ENCODE assay signal across 21 cellular contexts in genomic region chr7:57210871-57211270, GRCh38.
DNase-seq lines count a peak whose midpoint lies in the region; ATAC-seq and TF ChIP-seq lines count a peak whose summit lies in the region.
"Had no signal": no experiment of that assay in that cellular context is flagged by ENCODE, and none has a peak within 500 bp of the region (broad histone marks: within the 10 kb centered on the region; RNA-seq: fewer than 3 reads in every experiment).

No MANE protein-coding gene starts in this region.

- H3K27ac Mint-ChIP-seq in natural killer cell = no peak overlapping the region
- H3K27ac Mint-ChIP-seq: B cell; CD4-positive, alpha-beta T cell; CD8-positive, alpha-beta T cell had no signal

- H3K4me3 ChIP-seq in lower lobe of right lung = no peak overlapping the region
- no peak overlapping the region for H3K4me3 ChIP-seq in spleen
- H3K4me3 ChIP-seq: BLaER1 treated with 17β-estradiol and CSF1 and Interleukin-3, amounts not matched to agents 10 nM and 100 nM; GM12878 had no signal

- intact Hi-C loops in lower lobe of right lung (cut with DNase I) = no loop called here
- intact Hi-C loops in posterior vena cava (cut with DNase I) = no loop called here
- intact Hi-C loops in spleen (cut with DNase I; ENCODE audit: low total_unique reads) = no loop called here
- intact Hi-C loops in natural killer cell (cut with micrococcal nuclease) = no loop called here

- DNase-seq in lower lobe of right lung (peak; percentile 14), posterior vena cava (ENCODE audit: low spot score) (peak; percentile 32), spleen (peak; percentile 27), natural killer cell (no peak), cortex of kidney (lab: John Stamatoyannopoulos, UW) (no peak)
- DNase-seq: 8988T; AML-193; Caco-2; Calu3; CD4-positive, alpha-beta T cell; CD8-positive, alpha-beta T cell; DMS79; DND-41; EL; GDM1 had no signal

- no peak for TF ChIP-seq CTCF in lower lobe of right lung (IDR thresholded peaks at IDR 0.05)
- TF ChIP-seq CTCF in spleen (IDR thresholded peaks at IDR 0.05 in 8 of 11, conservative IDR thresholded peaks at IDR 0.05 in 3 of 11) = no peak
- TF ChIP-seq CTCF in natural killer cell (IDR thresholded peaks at IDR 0.05) = no peak

- WGBS in spleen, 5 donors = 49 to 67% (median 66%) methylated on average over 4 to 5 of the region's 5 CpGs

- H3K27ac ChIP-seq in lower lobe of right lung (no peak overlapping the region), spleen (no peak overlapping the region)
- H3K27ac ChIP-seq: BLaER1 treated with 17β-estradiol and CSF1 and Interleukin-3, amounts not matched to agents 10 nM and 100 nM; C4-2B had no signal

- H3K27me3 Mint-ChIP-seq in natural killer cell (ENCODE audit: low read depth in 2 of 2) = no peaks in the 10 kb centered on the region
- H3K27me3 Mint-ChIP-seq: B cell; CD4-positive, alpha-beta T cell had no signal

- H3K9me3 Mint-ChIP-seq in natural killer cell = peaks cover 17 to 34% of the 10 kb centered on the region in 2 donors

- H3K4me1 ChIP-seq in lower lobe of right lung (no peaks in the 10 kb centered on the region), spleen (no peaks in the 10 kb centered on the region)
- H3K4me1 ChIP-seq: BLaER1 treated with 17β-estradiol and CSF1 and Interleukin-3, amounts not matched to agents 10 nM and 100 nM; Caco-2 had no signal

- H3K36me3 ChIP-seq in lower lobe of right lung (no peaks in the 10 kb centered on the region), spleen (no peaks in the 10 kb centered on the region)
- H3K36me3 ChIP-seq: BLaER1 treated with 17β-estradiol and CSF1 and Interleukin-3, amounts not matched to agents 10 nM and 100 nM had no signal

- no peak for TF ChIP-seq POLR2A in spleen (IDR thresholded peaks at IDR 0.05)

- no peaks in the 10 kb centered on the region for H3K4me1 Mint-ChIP-seq in natural killer cell
- H3K4me1 Mint-ChIP-seq: B cell had no signal

- ATAC-seq in lower lobe of right lung (no peak), natural killer cell (no peak), GM19324 (IDR thresholded peaks at IDR 0.05; ENCODE audit: low FRiP score, unreplicated experiment) (no peak), HG03432 (IDR thresholded peaks at IDR 0.05; ENCODE audit: unreplicated experiment) (no peak)
- ATAC-seq: CD8-positive, alpha-beta T cell; GM12878 had no signal

- H3K4me3 Mint-ChIP-seq in natural killer cell = no peak overlapping the region
- H3K4me3 Mint-ChIP-seq: B cell; CD4-positive, alpha-beta T cell; CD8-positive, alpha-beta T cell had no signal

- H3K36me3 Mint-ChIP-seq in natural killer cell = peaks cover 17% of the 10 kb centered on the region
- H3K36me3 Mint-ChIP-seq: CD8-positive, alpha-beta T cell had no signal

- H3K27me3 ChIP-seq in lower lobe of right lung (ENCODE audit: low read depth) (no peaks in the 10 kb centered on the region), spleen (replicated peaks in 1 of 7) (no peaks in the 10 kb centered on the region)
- H3K27me3 ChIP-seq: BLaER1 treated with 17β-estradiol and CSF1 and Interleukin-3, amounts not matched to agents 10 nM and 100 nM had no signal

- no peaks in the 10 kb centered on the region for H3K9me3 ChIP-seq in lower lobe of right lung
- peaks cover 0 to 99% (median 35%) of the 10 kb centered on the region in 8 donors for H3K9me3 ChIP-seq in spleen
- H3K9me3 ChIP-seq: Caco-2 had no signal

Comparison
In these comparisons a context has a peak if more than half of its experiments do, and no peak if none do; other contexts are left out.
1. DNase-seq: peak in lower lobe of right lung (single experiment), posterior vena cava (single experiment) and spleen (single experiment); none in natural killer cell (single experiment) and cortex of kidney (single experiment).